ENCODE assay signal across 8 cellular contexts in the genomic region with DNA sequence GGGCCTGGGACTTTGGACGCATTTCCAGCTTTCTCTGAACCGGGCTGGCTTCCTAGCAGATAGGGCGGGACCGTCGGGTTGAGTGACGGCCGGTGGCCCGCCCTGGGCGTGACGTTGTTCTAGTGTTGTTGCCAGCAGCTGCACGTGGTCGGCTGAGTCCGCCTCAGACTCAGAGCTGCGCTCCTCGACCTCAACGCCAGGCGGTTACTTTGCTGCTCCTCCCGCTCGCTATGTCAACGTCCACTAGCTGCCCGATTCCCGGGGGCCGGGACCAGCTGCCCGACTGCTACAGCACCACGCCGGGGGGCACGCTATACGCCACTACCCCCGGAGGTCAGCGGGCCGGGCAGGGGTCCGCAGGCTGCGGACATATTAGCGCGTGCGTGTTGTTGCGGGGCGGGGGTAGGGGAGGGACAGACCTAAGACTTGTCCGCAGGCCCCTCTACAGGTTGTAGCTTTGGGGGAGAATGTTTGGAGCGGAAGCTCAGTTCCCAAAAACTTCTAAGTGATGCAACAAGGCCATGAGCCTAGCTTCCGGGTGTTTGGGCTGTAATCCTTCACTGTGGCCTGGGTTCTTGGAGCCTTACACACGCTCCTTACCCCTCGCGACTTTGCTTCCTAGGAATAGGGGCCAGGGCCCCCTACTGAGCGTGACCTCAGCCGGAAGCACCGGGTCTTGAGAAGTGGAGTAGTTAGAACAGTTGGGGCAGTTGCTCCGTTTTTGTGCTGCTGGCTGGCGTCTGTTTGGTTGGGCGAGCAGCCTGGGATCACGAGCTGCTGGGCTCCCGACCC. TPM values are rescaled to one million over a fixed set of nuclear protein-coding genes. Genes with fewer than 3 reads are reported as not detected.
A peak's percentile ranks its signal among the peaks of the same experiment; 100 is the strongest.
DNase-seq lines count a peak whose midpoint lies in the region; ATAC-seq and TF ChIP-seq lines count a peak whose summit lies in the region.

A gene (plus strand): TSS at position 155 of the 792 bp plus-strand sequence. CDS start 76 bp downstream, at position 231.

- H3K27me3 Mint-ChIP-seq in endodermal cell (ENCODE audit: insufficient read depth) = no peaks in the 10 kb centered on the region

- DNase-seq in ACHN = peak; percentile 92
- peak; percentile 91 for DNase-seq in NCI-H748 (lab: John Stamatoyannopoulos, UW; ENCODE audit: unreplicated experiment)
- DNase-seq in activated CD8-positive, alpha-beta memory T cell treated with anti-CD3 and anti-CD28 coated beads, Interleukin-2, amount 50 U/mL, for 1 hour (ENCODE audit: extremely low read depth) = peak; percentile 63
- DNase-seq in endodermal cell = peak; percentile 99
- DNase-seq in mesenchymal stem cell = peak; percentile 97
- peak; percentile 72 for DNase-seq in stimulated activated CD8-positive, alpha-beta memory T cell treated with anti-CD3 and anti-CD28 coated beads, Interleukin-12 subunit alpha, Interleukin-12 subunit beta, amount 100 ng/mL, for 24 hours (ENCODE audit: extremely low read depth)

- H4K8ac ChIP-seq in mesenchymal stem cell (ENCODE audit: low read length) = peak within 1 kb of the TSS; percentile 59

- peak within 1 kb of the TSS; percentile 70 for H3K4me3 ChIP-seq in endodermal cell (ENCODE audit: low read length)
- H3K4me3 ChIP-seq in mesenchymal stem cell (ENCODE audit: insufficient read depth in 1 of 2, low read depth in 1 of 2, low read length in 2 of 2) = peak within 1 kb of the TSS; percentile 53 to 78

- H3K9ac ChIP-seq in endodermal cell (ENCODE audit: extremely low read depth, low read length, poor library complexity, severe bottlenecking) (peak within 1 kb of the TSS; percentile 47), mesenchymal stem cell (ENCODE audit: low read length) (peak within 1 kb of the TSS; percentile 95)

- H3K9me3 ChIP-seq in endodermal cell (ENCODE audit: control insufficient read depth, low read length) (no peaks in the 10 kb centered on the region), mesenchymal stem cell (ENCODE audit: control insufficient read depth, low read length) (no peaks in the 10 kb centered on the region)

- in situ Hi-C loops in ACHN (cut with HindIII; ENCODE audit: low pct_ligation_motif_present, low pct_unique_long_range_greater_than_20kb, low sequenced_read_pairs) = no loop called here

- no peak within 1 kb of the TSS for H2BK120ac ChIP-seq in mesenchymal stem cell (ENCODE audit: low read depth, low read length)

- H2AK5ac ChIP-seq in mesenchymal stem cell (ENCODE audit: low read length, severe bottlenecking) = peak within 1 kb of the TSS; percentile 31

- peak within 1 kb of the TSS; percentile 47 to 80 for H3K4ac ChIP-seq in mesenchymal stem cell (ENCODE audit: low read depth in 1 of 2, low read length in 2 of 2)

- no peak within 1 kb of the TSS for H2BK5ac ChIP-seq in mesenchymal stem cell (ENCODE audit: low read depth, low read length, poor library complexity, severe bottlenecking)

- peak within 1 kb of the TSS; percentile 1 to 63 for H2BK12ac ChIP-seq in mesenchymal stem cell (ENCODE audit: low read length in 2 of 2)

- H3K4me1 Mint-ChIP-seq in endodermal cell = peaks cover 21% of the 10 kb centered on the region

- peak within 1 kb of the TSS; percentile 59 to 68 for H3K18ac ChIP-seq in mesenchymal stem cell (ENCODE audit: low read depth in 1 of 2, low read length in 2 of 2)

- H3K36me3 Mint-ChIP-seq in endodermal cell (ENCODE audit: low read depth) = peaks cover 48% of the 10 kb centered on the region

- H2BK15ac ChIP-seq in mesenchymal stem cell (ENCODE audit: low read depth, poor library complexity, severe bottlenecking) = peak within 1 kb of the TSS; percentile 54

- peak within 1 kb of the TSS; percentile 95 for H3K27ac Mint-ChIP-seq in endodermal cell

- H3K9me3 Mint-ChIP-seq in endodermal cell = no peaks in the 10 kb centered on the region

- WGBS in endodermal cell (ENCODE audit: insufficient coverage in 1 of 2, insufficient read length in 1 of 2), 2 experiments = 12 to 22% methylated on average over 18 to 52 of the region's 52 CpGs
- WGBS in mesenchymal stem cell = 9% methylated on average over 52 of the region's 52 CpGs

- peak within 1 kb of the TSS; percentile 48 for H3K4me2 ChIP-seq in mesenchymal stem cell (ENCODE audit: low read length, poor library complexity, severe bottlenecking)

- peak within 1 kb of the TSS; percentile 64 for H4K91ac ChIP-seq in mesenchymal stem cell (ENCODE audit: low read length)

- no peaks in the 10 kb centered on the region for H3K27me3 ChIP-seq in endodermal cell (ENCODE audit: control insufficient read depth, insufficient read depth, low read length, poor library complexity, severe bottlenecking)
- no peaks in the 10 kb centered on the region for H3K27me3 ChIP-seq in mesenchymal stem cell (ENCODE audit: control insufficient read depth in 1 of 2, insufficient read depth in 1 of 2, low read length in 2 of 2)

- peak within 1 kb of the TSS in 1 of 2 experiments; percentile 6 for H3K14ac ChIP-seq in mesenchymal stem cell (ENCODE audit: low read length in 2 of 2)

- H3K79me1 ChIP-seq in mesenchymal stem cell (replicated peaks; ENCODE audit: low read length, poor library complexity, severe bottlenecking) = peaks cover 25% of the 10 kb centered on the region

- peaks cover 18% of the 10 kb centered on the region for H3K4me1 ChIP-seq in endodermal cell (ENCODE audit: control insufficient read depth, insufficient read depth, low read length)
- H3K4me1 ChIP-seq in mesenchymal stem cell (ENCODE audit: control insufficient read depth, insufficient read depth, low read depth, low read length) = peaks cover 26% of the 10 kb centered on the region

- H3K27ac ChIP-seq in endodermal cell (ENCODE audit: low read depth, low read length) = peak within 1 kb of the TSS; percentile 53
- peak within 1 kb of the TSS; percentile 66 for H3K27ac ChIP-seq in mesenchymal stem cell (ENCODE audit: low read length, poor library complexity, severe bottlenecking)

- peak; percentile 98 for ATAC-seq in GM18907 (IDR thresholded peaks at IDR 0.05; ENCODE audit: unreplicated experiment)
- ATAC-seq in HG03159 (IDR thresholded peaks at IDR 0.05; ENCODE audit: unreplicated experiment) = peak; percentile 98

- no peak within 1 kb of the TSS for H2AFZ ChIP-seq in mesenchymal stem cell (ENCODE audit: low read depth, low read length)

- peaks cover 75% of the 10 kb centered on the region for H3K36me3 ChIP-seq in endodermal cell (ENCODE audit: control insufficient read depth, insufficient read depth, low read length)
- peaks cover 27 to 61% of the 10 kb centered on the region in 2 experiments for H3K36me3 ChIP-seq in mesenchymal stem cell (ENCODE audit: control insufficient read depth in 1 of 2, insufficient read depth in 2 of 2, low read depth in 1 of 2, low read length in 2 of 2)

- no peak within 1 kb of the TSS for H3K23ac ChIP-seq in mesenchymal stem cell (ENCODE audit: low read length in 2 of 2)

- peak within 1 kb of the TSS; percentile 57 for H3K4me3 Mint-ChIP-seq in endodermal cell

- TF ChIP-seq CTCF in endodermal cell (conservative IDR thresholded peaks at IDR 0.05) = peak; percentile 76

RNA-seq across cellular contexts. Expression of the gene that starts here (rescaled TPM):
- total RNA-seq in endodermal cell = 1 to 10 TPM; 5.1 to 6.3 TPM
- 3.2 TPM for polyA plus RNA-seq in endodermal cell (2013, experiment 1 of 2)
- 3.7 TPM for polyA plus RNA-seq in endodermal cell (2013, experiment 2 of 2)
- polyA plus RNA-seq in mesenchymal stem cell (2013, experiment 1 of 2) = 8.9 TPM
- polyA plus RNA-seq in mesenchymal stem cell (2013, experiment 2 of 2) = 8.2 TPM

Comparison
In these comparisons a context has a peak if more than half of its experiments do, and no peak if none do; other contexts are left out.
1. Peak in every context shown above with its lines: DNase-seq, ATAC-seq, H3K4me3 ChIP-seq and H3K27ac ChIP-seq.